In the genomic region with DNA sequence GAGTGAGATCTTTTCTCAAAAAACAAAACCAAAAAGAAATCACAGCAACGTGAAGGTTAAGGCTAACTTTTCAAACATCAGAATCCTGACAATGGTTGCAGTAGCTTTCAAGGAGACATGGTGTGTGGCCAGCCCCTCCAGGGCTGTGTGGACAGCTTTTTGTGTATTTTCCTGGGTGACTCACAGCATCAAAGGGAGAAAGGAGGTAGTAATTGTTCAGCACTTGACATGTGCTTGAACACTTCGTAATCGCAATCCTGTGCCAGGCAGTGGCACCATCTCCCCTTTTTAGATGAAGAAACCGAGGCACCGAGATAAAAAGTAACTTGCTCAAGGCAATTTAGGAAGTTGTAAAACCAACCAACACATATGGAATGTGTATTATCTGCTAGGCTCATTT, we compare ENCODE assay signal across 13 cellular contexts. TPM values are rescaled to one million over a fixed set of nuclear protein-coding genes. Genes with fewer than 3 reads are reported as not detected.
DNase-seq lines count a peak whose midpoint lies in the region; ATAC-seq and TF ChIP-seq lines count a peak whose summit lies in the region.
"Had no signal": no experiment of that assay in that cellular context is flagged by ENCODE, and none has a peak within 500 bp of the region (broad histone marks: within the 10 kb centered on the region; RNA-seq: fewer than 3 reads in every experiment).

No MANE protein-coding gene starts in this region.

- no peak for TF ChIP-seq POLR2A in prostate gland (IDR thresholded peaks at IDR 0.05)

- H3K4me1 ChIP-seq in Panc1 (ENCODE audit: control insufficient read depth, insufficient read depth, low read length) (peaks cover 34% of the 10 kb centered on the region), fibroblast of lung (ENCODE audit: control insufficient read depth, extremely low read depth, insufficient read depth, low read length) (peaks cover 25% of the 10 kb centered on the region), prostate gland (replicated peaks) (peaks cover 16% of the 10 kb centered on the region)

- TF ChIP-seq CTCF in Panc1 (IDR thresholded peaks at IDR 0.05) (no peak), fibroblast of lung (conservative IDR thresholded peaks at IDR 0.05 in 1 of 2, IDR thresholded peaks at IDR 0.05 in 1 of 2; ENCODE audit: low read depth in 1 of 2, low read length in 2 of 2) (no peak), prostate gland (IDR thresholded peaks at IDR 0.05) (no peak)

- DNase-seq in NCI-H1092 treated with DMSO at 0.1 percent for 48 hours (lab: John Stamatoyannopoulos, UW) = peak; percentile 33
- DNase-seq in NCI-H1092 (lab: John Stamatoyannopoulos, UW) = no peak
- DNase-seq in Panc1 (ENCODE audit: low read depth, low spot score) = no peak
- DNase-seq in fibroblast of lung (ENCODE audit: low read depth in 2 of 2) = peak in 1 of 2 donors; percentile 50
- no peak for DNase-seq in prostate gland (ENCODE audit: low spot score)
- DNase-seq in CD1c-positive myeloid dendritic cell (ENCODE audit: extremely low spot score) = no peak
- no peak for DNase-seq in T1000 (lab: John Stamatoyannopoulos, UW)
- DNase-seq: 8988T had no signal

- ATAC-seq in Panc1 (no peak), HG02798 (IDR thresholded peaks at IDR 0.05; ENCODE audit: poor library complexity, unreplicated experiment) (no peak)

- peaks cover 43% of the 10 kb centered on the region for H3K79me2 ChIP-seq in fibroblast of lung (ENCODE audit: control insufficient read depth, insufficient read depth, low read length)

- no TSS peak for BruUV-seq in Panc1 (replicated peaks; lab: Mats Ljungman, UMichigan)

- CTCF ChIA-PET in Panc1 (lab: Charles Lee) = interaction anchor here (0.6 to 1.0 kb wide), 5 partner anchors 8 to 287 kb away, joined by 3 to 10 read pairs (median 3); no protein-coding TSS in a partner anchor

- peak overlapping the region; percentile 3 for H3K4me2 ChIP-seq in fibroblast of lung (ENCODE audit: extremely low read depth, insufficient read depth, low read length)

- intact Hi-C loops in Panc1 (cut with micrococcal nuclease; ENCODE audit: unreplicated experiment) (loop anchor here (5.0 kb wide), 3 partner anchors 172 to 312 kb away; no protein-coding TSS in a partner anchor), prostate gland (cut with DNase I) (loop anchor here (5.0 kb wide), 1 partner anchor 262 kb away; no protein-coding TSS in a partner anchor)

- H3K9ac ChIP-seq in fibroblast of lung (ENCODE audit: insufficient read depth, low read length) = no peak overlapping the region

- in situ Hi-C loops in Panc1 (cut with HindIII; ENCODE audit: low pct_unique_long_range_greater_than_20kb, low sequenced_read_pairs) = no loop called here

- no peaks in the 10 kb centered on the region for H3K36me3 ChIP-seq in Panc1 (ENCODE audit: control insufficient read depth, insufficient read depth, low read length)
- peaks cover 8% of the 10 kb centered on the region for H3K36me3 ChIP-seq in fibroblast of lung (ENCODE audit: control insufficient read depth, insufficient read depth, low read length)
- H3K36me3 ChIP-seq in prostate gland = peaks cover 6% of the 10 kb centered on the region in 2 donors

- H3K4me3 ChIP-seq in Panc1 (ENCODE audit: low read depth in 2 of 2, low read length in 2 of 2) = no peak overlapping the region
- no peak overlapping the region for H3K4me3 ChIP-seq in fibroblast of lung (replicated peaks in 1 of 4; ENCODE audit: control extremely low read depth in 1 of 4, insufficient read depth in 1 of 4, low read depth in 3 of 4, low read length in 4 of 4)
- H3K4me3 ChIP-seq in prostate gland = no peak overlapping the region
- H3K4me3 ChIP-seq: transverse colon had no signal

- 19% methylated on average over 5 of the region's 5 CpGs for WGBS in prostate gland

- no peak overlapping the region for H2AFZ ChIP-seq in fibroblast of lung (ENCODE audit: low read length)

- H4K20me1 ChIP-seq in fibroblast of lung (ENCODE audit: control insufficient read depth, extremely low read depth, insufficient read depth, low read length) = no peaks in the 10 kb centered on the region

- POLR2A ChIA-PET in Panc1 (lab: Charles Lee) = no interaction called here

- no peaks in the 10 kb centered on the region for H3K9me3 ChIP-seq in Panc1 (ENCODE audit: control insufficient read depth, insufficient read depth, low read depth, low read length)
- no peaks in the 10 kb centered on the region for H3K9me3 ChIP-seq in fibroblast of lung (ENCODE audit: control insufficient read depth, insufficient read depth, low read depth, low read length)
- H3K9me3 ChIP-seq in prostate gland = no peaks in the 10 kb centered on the region
- H3K9me3 ChIP-seq: transverse colon had no signal

- H3K27me3 ChIP-seq in Panc1 (ENCODE audit: control insufficient read depth, insufficient read depth, low read length) (no peaks in the 10 kb centered on the region), fibroblast of lung (ENCODE audit: control insufficient read depth, insufficient read depth, low read length) (no peaks in the 10 kb centered on the region), prostate gland (replicated peaks; ENCODE audit: insufficient read depth) (no peaks in the 10 kb centered on the region)
- H3K27me3 ChIP-seq: transverse colon had no signal

- H3K27ac ChIP-seq in Panc1 (ENCODE audit: low read length) (peak overlapping the region; percentile 34; the same call in 1 of the 2 replicates), fibroblast of lung (ENCODE audit: insufficient read depth, low read length) (peak overlapping the region; percentile 32), prostate gland (peak overlapping the region; percentile 11 to 24)

RNA-seq across cellular contexts. Expression of a gene that starts 10.3 kb away (rescaled TPM):
- total RNA-seq in Panc1 (2021; ENCODE audit: unreplicated experiment) (191 TPM), fibroblast of lung (103 and 180 TPM in 2 replicates), prostate gland (100 to 1,000 TPM; 268 to 514 TPM)
- 489 TPM for polyA plus RNA-seq in Panc1 (2012; ENCODE audit: insufficient read length)
- 59.3 and 115 TPM in 2 replicates for polyA plus RNA-seq in fibroblast of lung
- polyA plus RNA-seq in fibroblast of lung (2012) = 135 and 351 TPM in 2 replicates
- polyA minus RNA-seq in fibroblast of lung (ENCODE audit: low replicate concordance) = 374 and 622 TPM in 2 replicates

RNA-seq across cellular contexts. Expression of a gene that starts 10.3 kb away (rescaled TPM):
- total RNA-seq in Panc1 (2021; ENCODE audit: unreplicated experiment) (0.10 TPM), fibroblast of lung (under 0.01 TPM in 1 of 2 replicates, not detected in the other), prostate gland (not detected)
- polyA plus RNA-seq in Panc1 (2012; ENCODE audit: insufficient read length) = 0.40 TPM
- polyA plus RNA-seq in fibroblast of lung = 0.02 TPM in 1 of 2 replicates, not detected in the other
- polyA plus RNA-seq in fibroblast of lung (2012) = not detected in 2 replicates
- 0.78 TPM in 1 of 2 replicates, not detected in the other for polyA minus RNA-seq in fibroblast of lung (ENCODE audit: low replicate concordance)
- total RNA-seq: CD4-positive, CD25-positive, alpha-beta regulatory T cell; liver; NCI-H460; transverse colon had no signal
- polyA plus RNA-seq: liver had no signal
